ENCODE assay signal across 10 cellular contexts in genomic region chr22:46681010-46681409, GRCh38. TPM values are rescaled to one million over a fixed set of nuclear protein-coding genes. Genes with fewer than 3 reads are reported as not detected.
A peak's percentile ranks its signal among the peaks of the same experiment; 100 is the strongest.
DNase-seq lines count a peak whose midpoint lies in the region; ATAC-seq and TF ChIP-seq lines count a peak whose summit lies in the region.
"Had no signal": no experiment of that assay in that cellular context is flagged by ENCODE, and none has a peak within 500 bp of the region (broad histone marks: within the 10 kb centered on the region; RNA-seq: fewer than 3 reads in every experiment).

No MANE protein-coding gene starts in this region.

- intact Hi-C loops in PC-9 (cut with micrococcal nuclease; ENCODE audit: unreplicated experiment) = no loop called here
- intact Hi-C loops in aorta (cut with DNase I) = loop anchor here in 1 of 2 donors (5.0 kb wide), 1 partner anchor 104 kb away; no protein-coding TSS in a partner anchor

- BruUV-seq in PC-9 (replicated peaks; lab: Mats Ljungman, UMichigan) = no TSS peak

- H3K36me3 ChIP-seq in BE2C (peaks cover 57% of the 10 kb centered on the region), PC-9 (ENCODE audit: low read depth) (0 out of 2 replicates have a peak, but pooled peaks cover 3% of the 10 kb centered on the region), aorta (ENCODE audit: control insufficient read depth in 1 of 2, insufficient read depth in 2 of 2, low read length in 1 of 2) (no peaks in the 10 kb centered on the region)
- H3K36me3 ChIP-seq: SJCRH30 had no signal

- no peaks in the 10 kb centered on the region for H3K9me2 ChIP-seq in PC-9 (ENCODE audit: insufficient read depth)

- H3K27ac ChIP-seq in PC-9 (no peak overlapping the region), aorta (ENCODE audit: low read depth in 1 of 2, low read length in 2 of 2) (no peak overlapping the region)
- H3K27ac ChIP-seq: SJCRH30 had no signal

- H3K4me2 ChIP-seq in PC-9 = no peak overlapping the region

- H2AFZ ChIP-seq in PC-9 = no peak overlapping the region

- no peaks in the 10 kb centered on the region for H3K79me2 ChIP-seq in PC-9 (ENCODE audit: low read depth)

- POLR2A ChIA-PET in PC-9 (lab: Charles Lee; ENCODE audit: unreplicated experiment) = no interaction called here

- WGBS in aorta, 2 donors = 81 to 89% methylated on average over 7 of the region's 7 CpGs

- H3K4me3 ChIP-seq in BE2C (ENCODE audit: low read depth, low read length) = no peak overlapping the region
- H3K4me3 ChIP-seq in PC-9 = no peak overlapping the region
- no peak overlapping the region for H3K4me3 ChIP-seq in epithelial cell of esophagus (ENCODE audit: low read length)
- H3K4me3 ChIP-seq in aorta (ENCODE audit: low read length in 2 of 2) = no peak overlapping the region
- H3K4me3 ChIP-seq: SJCRH30 had no signal

- no peak for ATAC-seq in GM18907 (IDR thresholded peaks at IDR 0.05; ENCODE audit: unreplicated experiment)
- no peak for ATAC-seq in aorta (ENCODE audit: low FRiP score)
- no peak for ATAC-seq in HG03469 (IDR thresholded peaks at IDR 0.05; ENCODE audit: unreplicated experiment)
- ATAC-seq in GM19455 (IDR thresholded peaks at IDR 0.05; ENCODE audit: unreplicated experiment) = no peak

- peaks cover 26% of the 10 kb centered on the region for H3F3A ChIP-seq in PC-9 (ENCODE audit: insufficient read depth, low read depth)

- H3K4me1 ChIP-seq in BE2C (peaks cover 19% of the 10 kb centered on the region), PC-9 (replicated peaks; ENCODE audit: insufficient read depth) (no peaks in the 10 kb centered on the region), aorta (ENCODE audit: control insufficient read depth in 1 of 2, insufficient read depth in 2 of 2, low read length in 2 of 2) (no peaks in the 10 kb centered on the region)

- TF ChIP-seq CTCF in BE2C (IDR thresholded peaks at IDR 0.05; ENCODE audit: low read depth, low read length) = peak; percentile 66
- peak; percentile 71 for TF ChIP-seq CTCF in GM12872 (IDR thresholded peaks at IDR 0.05; ENCODE audit: insufficient read depth, low read depth, low read length)
- peak; percentile 71 for TF ChIP-seq CTCF in PC-9 (conservative IDR thresholded peaks at IDR 0.05)
- TF ChIP-seq CTCF in epithelial cell of esophagus (IDR thresholded peaks at IDR 0.05; ENCODE audit: insufficient read depth, low read depth, low read length, missing control alignments) = peak; percentile 29

- H3K27me3 ChIP-seq in BE2C (no peaks in the 10 kb centered on the region), PC-9 (ENCODE audit: insufficient read depth, low read depth) (no peaks in the 10 kb centered on the region), aorta (ENCODE audit: control insufficient read depth in 1 of 2, insufficient read depth in 2 of 2, low read length in 1 of 2) (no peaks in the 10 kb centered on the region)
- H3K27me3 ChIP-seq: SJCRH30 had no signal

- CTCF ChIA-PET in PC-9 (lab: Charles Lee) = no interaction called here

- DNase-seq in BE2C = peak; percentile 53
- DNase-seq in PC-9 = no peak
- DNase-seq in epithelial cell of esophagus (ENCODE audit: low read depth) = no peak
- no peak for DNase-seq in aorta
- DNase-seq: naive B cell had no signal

- no peaks in the 10 kb centered on the region for H3K9me3 ChIP-seq in BE2C
- H3K9me3 ChIP-seq in PC-9 (ENCODE audit: insufficient read depth, low read depth) = no peaks in the 10 kb centered on the region
- no peaks in the 10 kb centered on the region for H3K9me3 ChIP-seq in aorta (ENCODE audit: control insufficient read depth, low read length)
- H3K9me3 ChIP-seq: SJCRH30 had no signal

- 0 out of 2 replicates have a peak, but pooled peaks cover 3% of the 10 kb centered on the region for H4K20me1 ChIP-seq in PC-9 (ENCODE audit: insufficient read depth)

RNA-seq across cellular contexts. Expression of gene CERK, which starts 57.0 kb away (rescaled TPM):
- 82.7 TPM for polyA plus RNA-seq in BE2C (2012; ENCODE audit: insufficient read depth, insufficient read length, low read depth)
- total RNA-seq in PC-9 (2021) (24.9 and 25.9 TPM in 2 replicates), aorta (10 to 100 TPM; 33.8 to 38.1 TPM)
- 10 to 100 TPM; 20.6 to 41.6 TPM for polyA plus RNA-seq in aorta
